Comparison of ENCODE assay signal across 1 cellular context in the genomic region with DNA sequence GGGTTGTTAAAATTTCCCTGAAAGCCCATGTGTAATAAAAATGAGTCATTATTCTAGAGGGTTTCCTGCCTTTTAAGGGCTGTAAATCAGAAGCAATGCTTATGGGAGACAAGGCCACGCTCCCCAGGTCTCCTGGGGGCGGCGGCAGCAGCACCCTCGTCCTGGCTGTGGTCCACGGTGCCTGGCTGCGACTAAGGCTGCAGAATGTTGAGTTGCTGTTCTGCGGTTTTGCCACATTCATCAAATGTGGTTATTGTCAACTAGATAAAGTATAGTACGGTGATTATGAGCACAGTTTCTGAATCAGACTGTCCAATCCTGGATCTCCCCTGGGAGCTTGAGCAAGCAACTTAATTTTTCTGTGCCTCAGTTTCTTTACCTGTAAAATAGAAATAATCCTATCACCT.
A peak's percentile ranks its signal among the peaks of the same experiment; 100 is the strongest.
TF ChIP-seq lines count a peak whose summit lies in the region.

No MANE protein-coding gene starts in this region.

TF ChIP-seq in GM12878, 131 proteins besides CTCF, POLR2A, EP300 and RAD21 (continued from another document and continues in another):
- TF ChIP-seq BCL3 (IDR thresholded peaks at IDR 0.05; ENCODE audit: borderline replicate concordance, insufficient read depth, low read depth, low read length, poor library complexity, severe bottlenecking): peak; percentile 81
- TF ChIP-seq BRCA1 (IDR thresholded peaks at IDR 0.05; ENCODE audit: low read depth, low read length): no peak
- TF ChIP-seq POLR2AphosphoS2 (IDR thresholded peaks at IDR 0.05; ENCODE audit: low read depth, low read length): no peak
- TF ChIP-seq, protein P1, sequence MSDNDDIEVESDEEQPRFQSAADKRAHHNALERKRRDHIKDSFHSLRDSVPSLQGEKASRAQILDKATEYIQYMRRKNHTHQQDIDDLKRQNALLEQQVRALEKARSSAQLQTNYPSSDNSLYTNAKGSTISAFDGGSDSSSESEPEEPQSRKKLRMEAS (IDR thresholded peaks at IDR 0.05; ENCODE audit: low read depth, low read length): no peak
- no peak for TF ChIP-seq IRF4 (IDR thresholded peaks at IDR 0.05; ENCODE audit: low read depth, low read length)
- TF ChIP-seq EED (IDR thresholded peaks at IDR 0.05; ENCODE audit: low read depth): peak; percentile 83
- no peak for TF ChIP-seq SIX5 (IDR thresholded peaks at IDR 0.05; ENCODE audit: low read depth, low read length, severe bottlenecking)
- TF ChIP-seq, protein P2, sequence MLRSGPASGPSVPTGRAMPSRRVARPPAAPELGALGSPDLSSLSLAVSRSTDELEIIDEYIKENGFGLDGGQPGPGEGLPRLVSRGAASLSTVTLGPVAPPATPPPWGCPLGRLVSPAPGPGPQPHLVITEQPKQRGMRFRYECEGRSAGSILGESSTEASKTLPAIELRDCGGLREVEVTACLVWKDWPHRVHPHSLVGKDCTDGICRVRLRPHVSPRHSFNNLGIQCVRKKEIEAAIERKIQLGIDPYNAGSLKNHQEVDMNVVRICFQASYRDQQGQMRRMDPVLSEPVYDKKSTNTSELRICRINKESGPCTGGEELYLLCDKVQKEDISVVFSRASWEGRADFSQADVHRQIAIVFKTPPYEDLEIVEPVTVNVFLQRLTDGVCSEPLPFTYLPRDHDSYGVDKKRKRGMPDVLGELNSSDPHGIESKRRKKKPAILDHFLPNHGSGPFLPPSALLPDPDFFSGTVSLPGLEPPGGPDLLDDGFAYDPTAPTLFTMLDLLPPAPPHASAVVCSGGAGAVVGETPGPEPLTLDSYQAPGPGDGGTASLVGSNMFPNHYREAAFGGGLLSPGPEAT (IDR thresholded peaks at IDR 0.05; ENCODE audit: low read depth): peak; percentile 77
- no peak for TF ChIP-seq EZH2 (IDR thresholded peaks at IDR 0.05; ENCODE audit: borderline replicate concordance, control insufficient read depth, low read depth, low read length)
- no peak for TF ChIP-seq ZNF24 (IDR thresholded peaks at IDR 0.05)
- no peak for TF ChIP-seq HDGF (IDR thresholded peaks at IDR 0.05)
- TF ChIP-seq ATF7 (IDR thresholded peaks at IDR 0.05; ENCODE audit: low read depth): peak; percentile 64
- no peak for TF ChIP-seq WRNIP1 (IDR thresholded peaks at IDR 0.05; ENCODE audit: borderline replicate concordance, low read depth, low read length)
- TF ChIP-seq PAX5 (IDR thresholded peaks at IDR 0.05; ENCODE audit: borderline replicate concordance, low read depth, low read length): peak; percentile 66; the same call in 1 of the 2 replicates
- TF ChIP-seq EGR1 (IDR thresholded peaks at IDR 0.05; ENCODE audit: borderline replicate concordance in 1 of 2, low read depth in 2 of 2, low read length in 2 of 2): no peak
- TF ChIP-seq CBX3 (IDR thresholded peaks at IDR 0.05; ENCODE audit: borderline replicate concordance, low read depth): no peak
- no peak for TF ChIP-seq CHD1 (IDR thresholded peaks at IDR 0.05; ENCODE audit: low read depth, low read length)
- TF ChIP-seq ZBTB40 (IDR thresholded peaks at IDR 0.05; ENCODE audit: borderline replicate concordance): no peak
- TF ChIP-seq ESRRA (IDR thresholded peaks at IDR 0.05; ENCODE audit: low read length): no peak
- TF ChIP-seq ZZZ3 (IDR thresholded peaks at IDR 0.05; ENCODE audit: control insufficient read depth, insufficient read length, low read depth): no peak
- TF ChIP-seq CHD4 (IDR thresholded peaks at IDR 0.05): no peak
- no peak for TF ChIP-seq KLF5 (IDR thresholded peaks at IDR 0.05; ENCODE audit: partially characterized antibody)
- peak; percentile 80; the same call in 1 of the 2 replicates for TF ChIP-seq CBFB (IDR thresholded peaks at IDR 0.05; ENCODE audit: low read depth)
- no peak for TF ChIP-seq ETV6 (conservative IDR thresholded peaks at IDR 0.05 in 1 of 2, IDR thresholded peaks at IDR 0.05 in 1 of 2; ENCODE audit: borderline replicate concordance in 1 of 2, low read depth in 1 of 2)
- peak; percentile 35; the same call in 1 of the 2 replicates for TF ChIP-seq ZNF687 (IDR thresholded peaks at IDR 0.05)
- no peak for TF ChIP-seq RFX5 (IDR thresholded peaks at IDR 0.05; ENCODE audit: low read depth, low read length)
- TF ChIP-seq KDM1A (IDR thresholded peaks at IDR 0.05; ENCODE audit: borderline replicate concordance): no peak
- no peak for TF ChIP-seq ASH2L (IDR thresholded peaks at IDR 0.05; ENCODE audit: borderline replicate concordance, low read depth)
- 0 out of 2 replicates have a peak, but pooled peaks have one; percentile 31 for TF ChIP-seq TCF12 (IDR thresholded peaks at IDR 0.05; ENCODE audit: low read depth, low read length)
- TF ChIP-seq, protein P3, sequence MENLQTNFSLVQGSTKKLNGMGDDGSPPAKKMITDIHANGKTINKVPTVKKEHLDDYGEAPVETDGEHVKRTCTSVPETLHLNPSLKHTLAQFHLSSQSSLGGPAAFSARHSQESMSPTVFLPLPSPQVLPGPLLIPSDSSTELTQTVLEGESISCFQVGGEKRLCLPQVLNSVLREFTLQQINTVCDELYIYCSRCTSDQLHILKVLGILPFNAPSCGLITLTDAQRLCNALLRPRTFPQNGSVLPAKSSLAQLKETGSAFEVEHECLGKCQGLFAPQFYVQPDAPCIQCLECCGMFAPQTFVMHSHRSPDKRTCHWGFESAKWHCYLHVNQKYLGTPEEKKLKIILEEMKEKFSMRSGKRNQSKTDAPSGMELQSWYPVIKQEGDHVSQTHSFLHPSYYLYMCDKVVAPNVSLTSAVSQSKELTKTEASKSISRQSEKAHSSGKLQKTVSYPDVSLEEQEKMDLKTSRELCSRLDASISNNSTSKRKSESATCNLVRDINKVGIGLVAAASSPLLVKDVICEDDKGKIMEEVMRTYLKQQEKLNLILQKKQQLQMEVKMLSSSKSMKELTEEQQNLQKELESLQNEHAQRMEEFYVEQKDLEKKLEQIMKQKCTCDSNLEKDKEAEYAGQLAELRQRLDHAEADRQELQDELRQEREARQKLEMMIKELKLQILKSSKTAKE (IDR thresholded peaks at IDR 0.05; ENCODE audit: low read depth, poor library complexity, severe bottlenecking): no peak
- no peak for TF ChIP-seq RAD51 (IDR thresholded peaks at IDR 0.05)
- no peak for TF ChIP-seq NFYA (IDR thresholded peaks at IDR 0.05; ENCODE audit: borderline replicate concordance, low read depth, low read length)
- TF ChIP-seq TBL1XR1 (IDR thresholded peaks at IDR 0.05; ENCODE audit: low read depth, low read length): peak; percentile 66; the same call in 1 of the 2 replicates
- TF ChIP-seq POLR2AphosphoS5 (IDR thresholded peaks at IDR 0.05; ENCODE audit: low read length): no peak
- peak; percentile 82 for TF ChIP-seq MTA2 (IDR thresholded peaks at IDR 0.05; ENCODE audit: low read depth)
- TF ChIP-seq PAX8 (IDR thresholded peaks at IDR 0.05): no peak
- TF ChIP-seq BCL11A (IDR thresholded peaks at IDR 0.05; ENCODE audit: low read depth, low read length): peak; percentile 46; the same call in 1 of the 2 replicates
- peak in 1 of 2 experiments; percentile 73; a peak in 2 of 4 replicates for TF ChIP-seq BHLHE40 (IDR thresholded peaks at IDR 0.05; ENCODE audit: borderline replicate concordance in 1 of 2, low read depth in 2 of 2, low read length in 1 of 2)
- TF ChIP-seq IRF5 (IDR thresholded peaks at IDR 0.05; ENCODE audit: borderline replicate concordance): no peak
- no peak for TF ChIP-seq CBX5 (IDR thresholded peaks at IDR 0.05; ENCODE audit: low read depth)
- TF ChIP-seq TAF1 (IDR thresholded peaks at IDR 0.05; ENCODE audit: borderline replicate concordance, low read depth, low read length): no peak
- TF ChIP-seq, protein P4, sequence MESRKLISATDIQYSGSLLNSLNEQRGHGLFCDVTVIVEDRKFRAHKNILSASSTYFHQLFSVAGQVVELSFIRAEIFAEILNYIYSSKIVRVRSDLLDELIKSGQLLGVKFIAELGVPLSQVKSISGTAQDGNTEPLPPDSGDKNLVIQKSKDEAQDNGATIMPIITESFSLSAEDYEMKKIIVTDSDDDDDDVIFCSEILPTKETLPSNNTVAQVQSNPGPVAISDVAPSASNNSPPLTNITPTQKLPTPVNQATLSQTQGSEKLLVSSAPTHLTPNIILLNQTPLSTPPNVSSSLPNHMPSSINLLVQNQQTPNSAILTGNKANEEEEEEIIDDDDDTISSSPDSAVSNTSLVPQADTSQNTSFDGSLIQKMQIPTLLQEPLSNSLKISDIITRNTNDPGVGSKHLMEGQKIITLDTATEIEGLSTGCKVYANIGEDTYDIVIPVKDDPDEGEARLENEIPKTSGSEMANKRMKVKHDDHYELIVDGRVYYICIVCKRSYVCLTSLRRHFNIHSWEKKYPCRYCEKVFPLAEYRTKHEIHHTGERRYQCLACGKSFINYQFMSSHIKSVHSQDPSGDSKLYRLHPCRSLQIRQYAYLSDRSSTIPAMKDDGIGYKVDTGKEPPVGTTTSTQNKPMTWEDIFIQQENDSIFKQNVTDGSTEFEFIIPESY (IDR thresholded peaks at IDR 0.05): no peak
- TF ChIP-seq ATF2 (IDR thresholded peaks at IDR 0.05; ENCODE audit: low read length): no peak
- peak; percentile 50; the same call in 1 of the 2 replicates for TF ChIP-seq JUNB (IDR thresholded peaks at IDR 0.05)
